21 cellular contexts compared by ENCODE assay signal in genomic region chr17:31595076-31595475, GRCh38.
A peak's percentile ranks its signal among the peaks of the same experiment; 100 is the strongest.
DNase-seq lines count a peak whose midpoint lies in the region; ATAC-seq and TF ChIP-seq lines count a peak whose summit lies in the region.
"Had no signal": no experiment of that assay in that cellular context is flagged by ENCODE, and none has a peak within 500 bp of the region (broad histone marks: within the 10 kb centered on the region; RNA-seq: fewer than 3 reads in every experiment).

No MANE protein-coding gene starts in this region.

- CTCF ChIA-PET in activated B cell treated with CpG ODN at 0.5 μM for 24 hours (lab: Charles Lee), result no interaction called here

- ATAC-seq in activated B cell treated with CpG ODN at 0.5 μM for 24 hours (ENCODE audit: low read depth), result no peak
- ATAC-seq in HG03565 (IDR thresholded peaks at IDR 0.05; ENCODE audit: unreplicated experiment), result no peak
- ATAC-seq: gastrocnemius medialis, mucosa of descending colon had no signal

- POLR2A ChIA-PET in activated B cell treated with CpG ODN at 0.5 μM for 24 hours (lab: Charles Lee), result no interaction called here

- peaks cover 38% of the 10 kb centered on the region for H3K4me1 Mint-ChIP-seq in activated B cell treated with CpG ODN at 0.5 μM for 24 hours

- H3K4me3 ChIP-seq in fibroblast of the aortic adventitia (ENCODE audit: low read depth, low read length), result no peak overlapping the region
- no peak overlapping the region for H3K4me3 ChIP-seq in skin epidermis
- H3K4me3 ChIP-seq: adrenal gland, gastrocnemius medialis, mucosa of descending colon, suprapubic skin had no signal

- H3K27ac ChIP-seq in skin epidermis, result peak overlapping the region in 13 of 21 experiments; percentile 16 to 85 (median 79)
- H3K27ac ChIP-seq: adrenal gland, suprapubic skin had no signal

- H3K4me3 Mint-ChIP-seq in activated B cell treated with CpG ODN at 0.5 μM for 24 hours, result no peak overlapping the region
- H3K4me3 Mint-ChIP-seq: activated T-cell treated with anti-CD3 and anti-CD28 coated beads, Interleukin-2, amount 50 U/mL, for 24 hours; immature natural killer cell; T-helper 1 cell treated with Interleukin-12 subunit alpha and Interleukin-12 subunit beta and Interleukin-4 antibody, amounts not matched to agents 30 μg/mL and 1 μg/mL, for 36 hours had no signal

- DNase-seq in GM04503 (ENCODE audit: low read depth) (peak; percentile 31), activated B cell treated with CpG ODN at 0.5 μM for 24 hours (no peak), fibroblast of the aortic adventitia (ENCODE audit: low read depth) (peak; percentile 31), T1000 (lab: John Stamatoyannopoulos, UW) (no peak), SKM-1 (lab: John Stamatoyannopoulos, UW; ENCODE audit: unreplicated experiment) (no peak)
- no peak for DNase-seq in stimulated activated CD4-positive, alpha-beta T cell treated with anti-CD3 and anti-CD28 coated beads, Interleukin-4, amount 100 ng/mL, for 1 hour
- DNase-seq: activated CD4-positive, alpha-beta T cell treated with anti-CD3 and anti-CD28 coated beads for 4 hours; activated T-cell treated with anti-CD3 and anti-CD28 coated beads, Interleukin-2, amount 50 U/mL, for 24 hours; adrenal gland; C1 segment of cervical spinal cord; DMS153; gastrocnemius medialis; immature natural killer cell; mucosa of descending colon; NCI-H1930; NCI-H748 treated with DMSO at 0.1 percent for 48 hours; stimulated activated CD4-positive, alpha-beta T cell treated with anti-CD3 and anti-CD28 coated beads, Interleukin-15, amount 100 ng/mL, for 24 hours had no signal

- intact Hi-C loops in activated B cell treated with CpG ODN at 0.5 μM for 24 hours (cut with micrococcal nuclease), result no loop called here

- no peaks in the 10 kb centered on the region for H3K27me3 Mint-ChIP-seq in activated B cell treated with CpG ODN at 0.5 μM for 24 hours
- H3K27me3 Mint-ChIP-seq: activated T-cell treated with anti-CD3 and anti-CD28 coated beads, Interleukin-2, amount 50 U/mL, for 24 hours had no signal

- peak overlapping the region; percentile 26 for H3K27ac Mint-ChIP-seq in activated B cell treated with CpG ODN at 0.5 μM for 24 hours
- H3K27ac Mint-ChIP-seq: activated T-cell treated with anti-CD3 and anti-CD28 coated beads, Interleukin-2, amount 50 U/mL, for 24 hours; T-helper 1 cell treated with Interleukin-12 subunit alpha and Interleukin-12 subunit beta and Interleukin-4 antibody, amounts not matched to agents 30 μg/mL and 1 μg/mL, for 36 hours had no signal

- H3K9me3 Mint-ChIP-seq in activated B cell treated with CpG ODN at 0.5 μM for 24 hours, result no peaks in the 10 kb centered on the region
- H3K9me3 Mint-ChIP-seq: activated T-cell treated with anti-CD3 and anti-CD28 coated beads, Interleukin-2, amount 50 U/mL, for 24 hours; immature natural killer cell; T-helper 1 cell treated with Interleukin-12 subunit alpha and Interleukin-12 subunit beta and Interleukin-4 antibody, amounts not matched to agents 30 μg/mL and 1 μg/mL, for 36 hours had no signal

- TF ChIP-seq CTCF in activated B cell treated with CpG ODN at 0.5 μM for 24 hours (IDR thresholded peaks at IDR 0.05) (no peak), fibroblast of the aortic adventitia (IDR thresholded peaks at IDR 0.05; ENCODE audit: insufficient read depth, low read length) (no peak)

- H3K36me3 Mint-ChIP-seq in activated B cell treated with CpG ODN at 0.5 μM for 24 hours (ENCODE audit: low read depth), result no peaks in the 10 kb centered on the region
- H3K36me3 Mint-ChIP-seq: immature natural killer cell had no signal

Comparison
In these comparisons a context has a peak if more than half of its experiments do, and no peak if none do; other contexts are left out.
1. DNase-seq: peak in GM04503 (single experiment) and fibroblast of the aortic adventitia (single experiment); none in activated B cell treated with CpG ODN at 0.5 μM for 24 hours (single experiment), T1000 (single experiment), stimulated activated CD4-positive, alpha-beta T cell treated with anti-CD3 and anti-CD28 coated beads, Interleukin-4, amount 100 ng/mL, for 1 hour (single experiment) and SKM-1 (single experiment).